Comparison of ENCODE assay signal across 26 cellular contexts in genomic region chr12:120858306-120859088, GRCh38.
"Had no signal": no experiment of that assay in that cellular context is flagged by ENCODE, and none has a peak within 500 bp of the region (broad histone marks: within the 10 kb centered on the region; RNA-seq: fewer than 3 reads in every experiment).

No MANE protein-coding gene starts in this region.

- H3K9me3 Mint-ChIP-seq: natural killer cell treated with Interleukin-12 subunit alpha and Interleukin-12 subunit beta and Interleukin-15 and Interleukin-18, amount 100 ng/mL, for 72 hours; stimulated activated naive CD8-positive, alpha-beta T cell treated with anti-CD3 and anti-CD28 coated beads, Interleukin-15, Interleukin-2, amounts not matched to agents 100 ng/mL and 50 ng/mL, for 24 hours had no signal

- H3K4me3 ChIP-seq: dorsolateral prefrontal cortex, transverse colon, vagina had no signal

- H3K27ac ChIP-seq: epithelial cell of prostate, transverse colon, vagina, WERI-Rb-1 had no signal

- H3K27ac Mint-ChIP-seq: activated CD4-positive, alpha-beta memory T cell treated with anti-CD3 and anti-CD28 coated beads for 36 hours; activated CD8-positive, alpha-beta memory T cell treated with anti-CD3 and anti-CD28 coated beads, Interleukin-2, amount 10 ng/mL, durations not matched to agents 7 days and 5 days; activated naive CD8-positive, alpha-beta T cell treated with anti-CD3 and anti-CD28 coated beads, Interleukin-2, amount 50 U/mL, for 24 hours; activated T-helper 2 cell treated with anti-CD3 and anti-CD28 coated beads, Interferon-gamma antibody, Interleukin-2, Interleukin-4, amounts not matched to agents 10 μg/mL and 5 μg/mL and 100 μg/mL, durations not matched to agents 14 hours and 24 hours and 36 hours; brain; stimulated activated naive CD8-positive, alpha-beta T cell treated with anti-CD3 and anti-CD28 coated beads, Interleukin-15, Interleukin-2, amounts not matched to agents 100 ng/mL and 50 ng/mL, for 24 hours had no signal

- FAIRE-seq: islet of Langerhans had no signal

- H3K27me3 ChIP-seq: dorsolateral prefrontal cortex, transverse colon, vagina had no signal

- H3K36me3 ChIP-seq: transverse colon, vagina, WERI-Rb-1 had no signal

- H3K4me3 Mint-ChIP-seq: activated CD4-positive, alpha-beta memory T cell treated with anti-CD3 and anti-CD28 coated beads for 36 hours; activated CD8-positive, alpha-beta memory T cell treated with anti-CD3 and anti-CD28 coated beads, Interleukin-2, amount 10 ng/mL, durations not matched to agents 7 days and 5 days; activated naive CD4-positive, alpha-beta T cell treated with anti-CD3 and anti-CD28 coated beads for 36 hours; activated naive CD8-positive, alpha-beta T cell treated with anti-CD3 and anti-CD28 coated beads, Interleukin-2, amount 50 U/mL, for 24 hours; brain; natural killer cell treated with Interleukin-12 subunit alpha and Interleukin-12 subunit beta and Interleukin-15 and Interleukin-18, amount 100 ng/mL, for 72 hours; stimulated activated naive CD8-positive, alpha-beta T cell treated with anti-CD3 and anti-CD28 coated beads, Interleukin-15, Interleukin-2, amounts not matched to agents 100 ng/mL and 50 ng/mL, for 24 hours had no signal

- H3K27me3 Mint-ChIP-seq: activated CD4-positive, alpha-beta memory T cell treated with anti-CD3 and anti-CD28 coated beads for 36 hours; activated CD8-positive, alpha-beta memory T cell treated with anti-CD3 and anti-CD28 coated beads, Interleukin-2, amount 10 ng/mL, durations not matched to agents 7 days and 5 days; activated naive CD8-positive, alpha-beta T cell treated with anti-CD3 and anti-CD28 coated beads, Interleukin-2, amount 50 U/mL, for 24 hours; brain; natural killer cell treated with Interleukin-12 subunit alpha and Interleukin-12 subunit beta and Interleukin-15 and Interleukin-18, amount 100 ng/mL, for 72 hours; stimulated activated naive CD8-positive, alpha-beta T cell treated with anti-CD3 and anti-CD28 coated beads, Interleukin-15, Interleukin-2, amounts not matched to agents 100 ng/mL and 50 ng/mL, for 24 hours had no signal

- DNase-seq: activated CD4-positive, alpha-beta memory T cell treated with anti-CD3 and anti-CD28 coated beads for 36 hours; activated CD8-positive, alpha-beta memory T cell treated with anti-CD3 and anti-CD28 coated beads, Interleukin-2, amount 10 ng/mL, durations not matched to agents 7 days and 5 days; activated naive CD4-positive, alpha-beta T cell treated with anti-CD3 and anti-CD28 coated beads for 36 hours; activated naive CD8-positive, alpha-beta T cell treated with anti-CD3 and anti-CD28 coated beads, Interleukin-2, amount 50 U/mL, for 24 hours; activated T-cell treated with anti-CD3 and anti-CD28 coated beads, Interleukin-2, amount 50 U/mL, for 1 hour; anterior cingulate cortex; caudate nucleus; dorsolateral prefrontal cortex; foreskin fibroblast; glutamatergic neuron; hippocampal formation; left cardiac atrium; nucleus accumbens; retina; stimulated activated CD4-positive, alpha-beta T cell treated with anti-CD3 and anti-CD28 coated beads, Interleukin-12 subunit alpha, Interleukin-12 subunit beta, amount 100 ng/mL, for 4 hours; stimulated activated CD4-positive, alpha-beta T cell treated with anti-CD3 and anti-CD28 coated beads, Interleukin-1b, Interleukin-23, amount 100 ng/mL, for 48 hours; T-helper 2 cell; transverse colon; WERI-Rb-1 had no signal

- ATAC-seq: activated CD8-positive, alpha-beta memory T cell treated with anti-CD3 and anti-CD28 coated beads, Interleukin-2, amount 10 ng/mL, durations not matched to agents 7 days and 5 days; activated naive CD8-positive, alpha-beta T cell treated with anti-CD3 and anti-CD28 coated beads, Interleukin-2, amount 50 U/mL, for 24 hours; left cardiac atrium; natural killer cell treated with Interleukin-12 subunit alpha and Interleukin-12 subunit beta and Interleukin-15 and Interleukin-18, amount 100 ng/mL, for 72 hours had no signal

- H3K9me3 ChIP-seq: vagina had no signal
